ENCODE assay signal across 16 cellular contexts in genomic region chr20:50455656-50456451, GRCh38. TPM values are rescaled to one million over a fixed set of nuclear protein-coding genes. Genes with fewer than 3 reads are reported as not detected.
DNase-seq lines count a peak whose midpoint lies in the region; ATAC-seq and TF ChIP-seq lines count a peak whose summit lies in the region.
"Had no signal": no experiment of that assay in that cellular context is flagged by ENCODE, and none has a peak within 500 bp of the region (broad histone marks: within the 10 kb centered on the region; RNA-seq: fewer than 3 reads in every experiment).

No MANE protein-coding gene starts in this region.

- 30% methylated on average over 14 of the region's 19 CpGs for WGBS in mammary epithelial cell (ENCODE audit: low coverage, missing lambda C conversion rate)
- 21% methylated on average over 13 of the region's 19 CpGs for WGBS in right lobe of liver (ENCODE audit: insufficient coverage, low coverage, low lambda C conversion rate, missing lambda C conversion rate)

- H3K4me1 ChIP-seq in mammary epithelial cell (ENCODE audit: insufficient read depth, low read length), result peaks cover 26% of the 10 kb centered on the region
- H3K4me1 ChIP-seq in right lobe of liver, result peaks cover 0 to 56% (median 23%) of the 10 kb centered on the region in 4 donors
- H3K4me1 ChIP-seq in vagina, result peaks cover 28% of the 10 kb centered on the region

- POLR2A ChIA-PET in activated CD8-positive, alpha-beta T cell treated with anti-CD3 and anti-CD28 coated beads, Interleukin-2, amount 10 ng/mL, durations not matched to agents 7 days and 5 days (lab: Charles Lee), result no interaction called here
- POLR2A ChIA-PET in activated CD8-positive, alpha-beta T cell treated with anti-CD3 and anti-CD28 coated beads for 36 hours (lab: Charles Lee), result interaction anchor here (0.8 kb wide), 1 partner anchor 264 kb away, joined by 3 read pairs; no protein-coding TSS in a partner anchor

- intact Hi-C loops in activated CD8-positive, alpha-beta T cell treated with anti-CD3 and anti-CD28 coated beads for 36 hours (cut with micrococcal nuclease), result no loop called here
- intact Hi-C loops in mammary epithelial cell (cut with micrococcal nuclease), result no loop called here
- intact Hi-C loops in right lobe of liver (cut with DNase I), result no loop called here
- intact Hi-C loops in vagina (cut with DNase I), result no loop called here

- no TSS peak for BruUV-seq in mammary epithelial cell (replicated peaks; lab: Mats Ljungman, UMichigan)

- no peaks in the 10 kb centered on the region for H3K36me3 Mint-ChIP-seq in activated CD8-positive, alpha-beta T cell treated with anti-CD3 and anti-CD28 coated beads, Interleukin-2, amount 10 ng/mL, durations not matched to agents 7 days and 5 days (ENCODE audit: low read depth)
- H3K36me3 Mint-ChIP-seq in activated CD8-positive, alpha-beta T cell treated with anti-CD3 and anti-CD28 coated beads for 36 hours (ENCODE audit: low read depth), result no peaks in the 10 kb centered on the region
- no peaks in the 10 kb centered on the region for H3K36me3 Mint-ChIP-seq in osteocyte (ENCODE audit: unreplicated experiment)
- H3K36me3 Mint-ChIP-seq: brain, naive B cell had no signal

- no peak for TF ChIP-seq CTCF in activated CD8-positive, alpha-beta T cell treated with anti-CD3 and anti-CD28 coated beads for 36 hours (IDR thresholded peaks at IDR 0.05)
- TF ChIP-seq CTCF in mammary epithelial cell (conservative IDR thresholded peaks at IDR 0.05 in 1 of 2, IDR thresholded peaks at IDR 0.05 in 1 of 2; ENCODE audit: extremely low read depth in 1 of 2, insufficient read depth in 1 of 2, low read depth in 1 of 2, low read length in 2 of 2) (no peak), right lobe of liver (IDR thresholded peaks at IDR 0.05) (no peak), vagina (IDR thresholded peaks at IDR 0.05) (no peak), osteocyte (IDR thresholded peaks at IDR 0.05) (no peak)

- dilution Hi-C loops in mammary epithelial cell (cut with HindIII; ENCODE audit: low sequenced_read_pairs), result no loop called here

- H3K27ac ChIP-seq in mammary epithelial cell (ENCODE audit: insufficient read depth, low read depth, low read length) (peak overlapping the region; percentile 33), right lobe of liver (peak overlapping the region; percentile 33 to 79 (median 75)), vagina (peak overlapping the region; percentile 60)
- H3K27ac ChIP-seq: PC-9 had no signal

- DNase-seq in activated CD8-positive, alpha-beta T cell treated with anti-CD3 and anti-CD28 coated beads, Interleukin-2, amount 10 ng/mL, durations not matched to agents 7 days and 5 days, result no peak
- DNase-seq in activated CD8-positive, alpha-beta T cell treated with anti-CD3 and anti-CD28 coated beads for 36 hours, result no peak
- DNase-seq in mammary epithelial cell (no peak), right lobe of liver (peak in 2 of 3 donors; percentile 82 to 84), vagina (ENCODE audit: extremely low spot score in 2 of 2) (no peak), osteocyte (ENCODE audit: extremely low spot score, unreplicated experiment) (no peak), SHP77 treated with DMSO at 0.1 percent for 48 hours (lab: John Stamatoyannopoulos, UW) (no peak)
- DNase-seq in activated CD4-positive, alpha-beta T cell treated with anti-CD3 and anti-CD28 coated beads, Interleukin-2, amount 50 U/mL, for 48 hours, result no peak
- DNase-seq: activated gamma-delta T cell; GOT3; naive B cell; NCI-H510A treated with DMSO at 0.1 percent for 48 hours; PC-9; stimulated activated naive CD4-positive, alpha-beta T cell had no signal

- peak overlapping the region; percentile 99 for H2AFZ ChIP-seq in mammary epithelial cell (ENCODE audit: low read depth, low read length)
- H2AFZ ChIP-seq: PC-9 had no signal

- no peak overlapping the region for H3K4me3 Mint-ChIP-seq in activated CD8-positive, alpha-beta T cell treated with anti-CD3 and anti-CD28 coated beads, Interleukin-2, amount 10 ng/mL, durations not matched to agents 7 days and 5 days
- no peak overlapping the region for H3K4me3 Mint-ChIP-seq in activated CD8-positive, alpha-beta T cell treated with anti-CD3 and anti-CD28 coated beads for 36 hours
- no peak overlapping the region for H3K4me3 Mint-ChIP-seq in osteocyte (ENCODE audit: unreplicated experiment)
- H3K4me3 Mint-ChIP-seq: brain, naive B cell had no signal

- in situ Hi-C loops in mammary epithelial cell (cut with MboI; ENCODE audit: low sequenced_read_pairs in 2 of 2), result no loop called here

- ATAC-seq in activated CD8-positive, alpha-beta T cell treated with anti-CD3 and anti-CD28 coated beads, Interleukin-2, amount 10 ng/mL, durations not matched to agents 7 days and 5 days, result no peak
- no peak for ATAC-seq in activated CD8-positive, alpha-beta T cell treated with anti-CD3 and anti-CD28 coated beads for 36 hours
- ATAC-seq in right lobe of liver, result peak; percentile 12 to 79 (median 70)
- ATAC-seq: sciatic nerve had no signal

- H3K9me3 ChIP-seq in mammary epithelial cell (replicated peaks; ENCODE audit: insufficient read depth, low read length) (no peaks in the 10 kb centered on the region), right lobe of liver (no peaks in the 10 kb centered on the region), vagina (no peaks in the 10 kb centered on the region)

- H3K4me1 Mint-ChIP-seq in activated CD8-positive, alpha-beta T cell treated with anti-CD3 and anti-CD28 coated beads, Interleukin-2, amount 10 ng/mL, durations not matched to agents 7 days and 5 days (ENCODE audit: low read depth), result peaks cover 61% of the 10 kb centered on the region
- H3K4me1 Mint-ChIP-seq in activated CD8-positive, alpha-beta T cell treated with anti-CD3 and anti-CD28 coated beads for 36 hours (ENCODE audit: low read depth), result peaks cover 7% of the 10 kb centered on the region
- peaks cover 16% of the 10 kb centered on the region for H3K4me1 Mint-ChIP-seq in osteocyte (ENCODE audit: unreplicated experiment)

- H3K27ac Mint-ChIP-seq in activated CD8-positive, alpha-beta T cell treated with anti-CD3 and anti-CD28 coated beads, Interleukin-2, amount 10 ng/mL, durations not matched to agents 7 days and 5 days, result peak overlapping the region; percentile 23
- H3K27ac Mint-ChIP-seq in activated CD8-positive, alpha-beta T cell treated with anti-CD3 and anti-CD28 coated beads for 36 hours, result no peak overlapping the region
- no peak overlapping the region for H3K27ac Mint-ChIP-seq in osteocyte (ENCODE audit: unreplicated experiment)

- CTCF ChIA-PET in activated CD8-positive, alpha-beta T cell treated with anti-CD3 and anti-CD28 coated beads, Interleukin-2, amount 10 ng/mL, durations not matched to agents 7 days and 5 days (lab: Charles Lee), result interaction anchor here (0.7 to 1.4 kb wide), 4 partner anchors 8 to 288 kb away, joined by 3 to 5 read pairs (median 3); no protein-coding TSS in a partner anchor
- CTCF ChIA-PET in activated CD8-positive, alpha-beta T cell treated with anti-CD3 and anti-CD28 coated beads for 36 hours (lab: Charles Lee), result interaction anchor here (1.2 to 4.4 kb wide), 2 partner anchors 8 to 277 kb away, joined by 4 to 22 read pairs; no protein-coding TSS in a partner anchor
- CTCF ChIA-PET in mammary epithelial cell (lab: Charles Lee; ENCODE audit: low non-redundant PET), result no interaction called here

- H3K9me3 Mint-ChIP-seq in activated CD8-positive, alpha-beta T cell treated with anti-CD3 and anti-CD28 coated beads, Interleukin-2, amount 10 ng/mL, durations not matched to agents 7 days and 5 days (ENCODE audit: insufficient read depth), result no peaks in the 10 kb centered on the region
- H3K9me3 Mint-ChIP-seq in activated CD8-positive, alpha-beta T cell treated with anti-CD3 and anti-CD28 coated beads for 36 hours, result no peaks in the 10 kb centered on the region
- H3K9me3 Mint-ChIP-seq in osteocyte (ENCODE audit: unreplicated experiment), result no peaks in the 10 kb centered on the region
- H3K9me3 Mint-ChIP-seq: naive B cell had no signal

- peaks cover 29% of the 10 kb centered on the region for H3K27me3 Mint-ChIP-seq in activated CD8-positive, alpha-beta T cell treated with anti-CD3 and anti-CD28 coated beads, Interleukin-2, amount 10 ng/mL, durations not matched to agents 7 days and 5 days (ENCODE audit: low read depth)
- H3K27me3 Mint-ChIP-seq in activated CD8-positive, alpha-beta T cell treated with anti-CD3 and anti-CD28 coated beads for 36 hours, result peaks cover 25% of the 10 kb centered on the region
- H3K27me3 Mint-ChIP-seq in osteocyte (ENCODE audit: unreplicated experiment), result no peaks in the 10 kb centered on the region

- H3K27me3 ChIP-seq in mammary epithelial cell (ENCODE audit: insufficient read depth, low read length), result no peaks in the 10 kb centered on the region
- no peaks in the 10 kb centered on the region for H3K27me3 ChIP-seq in right lobe of liver
- H3K27me3 ChIP-seq in vagina, result no peaks in the 10 kb centered on the region

- TF ChIP-seq POLR2A in right lobe of liver (IDR thresholded peaks at IDR 0.05) (no peak), vagina (IDR thresholded peaks at IDR 0.05) (no peak)

- H3K4me3 ChIP-seq in mammary epithelial cell (replicated peaks in 1 of 3; ENCODE audit: insufficient read depth in 1 of 3, low read depth in 2 of 3, low read length in 3 of 3) (no peak overlapping the region), right lobe of liver (no peak overlapping the region), vagina (no peak overlapping the region)
- H3K4me3 ChIP-seq: PC-9 had no signal

- no peak overlapping the region for H3K4me2 ChIP-seq in mammary epithelial cell (ENCODE audit: insufficient read depth, low read depth, low read length)
- H3K4me2 ChIP-seq: PC-9 had no signal

- H4K20me1 ChIP-seq in mammary epithelial cell (ENCODE audit: insufficient read depth, low read length), result no peaks in the 10 kb centered on the region

- H3K9ac ChIP-seq in mammary epithelial cell (ENCODE audit: insufficient read depth, low read length), result peak overlapping the region; percentile 37

- H3K79me2 ChIP-seq in mammary epithelial cell (ENCODE audit: insufficient read depth, low read length), result no peaks in the 10 kb centered on the region

- no peaks in the 10 kb centered on the region for H3K36me3 ChIP-seq in mammary epithelial cell (ENCODE audit: insufficient read depth, low read length)
- H3K36me3 ChIP-seq in right lobe of liver, result no peaks in the 10 kb centered on the region
- no peaks in the 10 kb centered on the region for H3K36me3 ChIP-seq in vagina

RNA-seq across cellular contexts. Expression of gene PTPN1, which starts 54.3 kb away (rescaled TPM):
- 10 to 100 TPM; 59.7 to 62.5 TPM for total RNA-seq in activated CD8-positive, alpha-beta T cell treated with anti-CD3 and anti-CD28 coated beads, Interleukin-2, amount 10 ng/mL, durations not matched to agents 7 days and 5 days
- 10 to 100 TPM; 65.1 to 66.6 TPM for total RNA-seq in activated CD8-positive, alpha-beta T cell treated with anti-CD3 and anti-CD28 coated beads for 36 hours
- total RNA-seq in mammary epithelial cell (10 to 100 TPM; 43.5 to 90.8 TPM), right lobe of liver (10 to 100 TPM in 5 of 6 experiments, 1 to 10 TPM in 1; 9.5 to 14.9 (median 12.6) TPM), vagina (25.3 TPM), osteocyte (28.7 and 29.1 TPM in 2 replicates)
- polyA plus RNA-seq in mammary epithelial cell, result 77.0 TPM
- polyA minus RNA-seq in mammary epithelial cell, result 105 TPM

Comparison
In these comparisons a context has a peak if more than half of its experiments do, and no peak if none do; other contexts are left out.
1. ATAC-seq: peak in right lobe of liver (4 of 4); none in activated CD8-positive, alpha-beta T cell treated with anti-CD3 and anti-CD28 coated beads, Interleukin-2, amount 10 ng/mL, durations not matched to agents 7 days and 5 days (single experiment) and activated CD8-positive, alpha-beta T cell treated with anti-CD3 and anti-CD28 coated beads for 36 hours (single experiment).
2. DNase-seq: peak in right lobe of liver (2 of 3); none in activated CD8-positive, alpha-beta T cell treated with anti-CD3 and anti-CD28 coated beads, Interleukin-2, amount 10 ng/mL, durations not matched to agents 7 days and 5 days (single experiment), activated CD8-positive, alpha-beta T cell treated with anti-CD3 and anti-CD28 coated beads for 36 hours (single experiment), mammary epithelial cell (single experiment), vagina (0 of 2), activated CD4-positive, alpha-beta T cell treated with anti-CD3 and anti-CD28 coated beads, Interleukin-2, amount 50 U/mL, for 48 hours (0 of 2), osteocyte (single experiment) and SHP77 treated with DMSO at 0.1 percent for 48 hours (single experiment).
3. Peak in every context shown above with its lines, with median percentiles within 50 percentile points of each other: H3K27ac ChIP-seq.